8 cellular contexts compared by ENCODE assay signal in genomic region chr2:3515438-3515837, GRCh38. TPM values are rescaled to one million over a fixed set of nuclear protein-coding genes. Genes with fewer than 3 reads are reported as not detected.
DNase-seq lines count a peak whose midpoint lies in the region; ATAC-seq and TF ChIP-seq lines count a peak whose summit lies in the region.
"Not testable (repeated sequence)": the region's sequence is repeated elsewhere in the genome, so short reads cannot be mapped to it uniquely, and the experiment has no call there.

No MANE protein-coding gene starts in this region.

- not testable (repeated sequence) for H3K9me3 Mint-ChIP-seq in CD4-positive, alpha-beta T cell; activated naive CD4-positive, alpha-beta T cell treated with anti-CD3 and anti-CD28 coated beads, Interleukin-2, amount 50 U/mL, for 24 hours; stimulated activated effector memory CD8-positive, alpha-beta T cell treated with anti-CD3 and anti-CD28 coated beads, Interleukin-12 subunit alpha, Interleukin-12 subunit beta, amount 100 ng/mL, for 72 hours
- peaks cover 34% of the 10 kb centered on the region for H3K9me3 Mint-ChIP-seq in endodermal cell

- peaks cover 81% of the 10 kb centered on the region for H3K36me3 Mint-ChIP-seq in CD4-positive, alpha-beta T cell (ENCODE audit: low read depth)
- peaks cover 40% of the 10 kb centered on the region for H3K36me3 Mint-ChIP-seq in activated naive CD4-positive, alpha-beta T cell treated with anti-CD3 and anti-CD28 coated beads, Interleukin-2, amount 50 U/mL, for 24 hours
- H3K36me3 Mint-ChIP-seq in endodermal cell (ENCODE audit: low read depth), result peaks cover 68% of the 10 kb centered on the region
- H3K36me3 Mint-ChIP-seq in stimulated activated effector memory CD8-positive, alpha-beta T cell treated with anti-CD3 and anti-CD28 coated beads, Interleukin-12 subunit alpha, Interleukin-12 subunit beta, amount 100 ng/mL, for 72 hours, result peaks cover 36% of the 10 kb centered on the region

- not testable (repeated sequence) for H3K9ac ChIP-seq in endodermal cell (ENCODE audit: extremely low read depth, low read length, poor library complexity, severe bottlenecking); liver (ENCODE audit: low read depth in 1 of 2, low read length in 2 of 2)

- not testable (repeated sequence) for TF ChIP-seq RAD21 in liver (IDR thresholded peaks at IDR 0.05)

- not testable (repeated sequence) for TF ChIP-seq CTCF in CD4-positive, alpha-beta T cell (IDR thresholded peaks at IDR 0.05); HEK293 (tag by site-specific recombination; IDR thresholded peaks at IDR 0.05); endodermal cell (conservative IDR thresholded peaks at IDR 0.05); liver (IDR thresholded peaks at IDR 0.05; ENCODE audit: low read depth, low read length, missing input control)

- not testable (repeated sequence) for H3K9me3 ChIP-seq in CD4-positive, alpha-beta T cell (ENCODE audit: control insufficient read depth, low read length); HEK293 (ENCODE audit: control insufficient read depth, insufficient read depth, low read depth, low read length); liver (ENCODE audit: control insufficient read depth in 4 of 4, low read length in 3 of 4)
- peaks cover 23% of the 10 kb centered on the region for H3K9me3 ChIP-seq in endodermal cell (ENCODE audit: control insufficient read depth, low read length)

- ATAC-seq in CD4-positive, alpha-beta T cell (ENCODE audit: poor library complexity); left lobe of liver; stimulated activated effector memory CD8-positive, alpha-beta T cell treated with anti-CD3 and anti-CD28 coated beads, Interleukin-12 subunit alpha, Interleukin-12 subunit beta, amount 100 ng/mL, for 72 hours: not testable (repeated sequence)

- H3K27ac Mint-ChIP-seq in CD4-positive, alpha-beta T cell, result peak overlapping the region; percentile 6
- H3K27ac Mint-ChIP-seq in activated naive CD4-positive, alpha-beta T cell treated with anti-CD3 and anti-CD28 coated beads, Interleukin-2, amount 50 U/mL, for 24 hours, result peak overlapping the region; percentile 14
- not testable (repeated sequence) for H3K27ac Mint-ChIP-seq in endodermal cell
- peak overlapping the region; percentile 50 for H3K27ac Mint-ChIP-seq in stimulated activated effector memory CD8-positive, alpha-beta T cell treated with anti-CD3 and anti-CD28 coated beads, Interleukin-12 subunit alpha, Interleukin-12 subunit beta, amount 100 ng/mL, for 72 hours

- peaks cover 0 to 46% of the 10 kb centered on the region in 2 experiments; a peak in 1 of 3 replicates for H3K36me3 ChIP-seq in HEK293 (ENCODE audit: control insufficient read depth in 2 of 2, insufficient read depth in 1 of 2, low read length in 2 of 2)
- peaks cover 51% of the 10 kb centered on the region for H3K36me3 ChIP-seq in endodermal cell (ENCODE audit: control insufficient read depth, insufficient read depth, low read length)
- peaks cover 2 to 33% (median 26%) of the 10 kb centered on the region in 4 donors for H3K36me3 ChIP-seq in liver (ENCODE audit: control insufficient read depth in 4 of 4, insufficient read depth in 3 of 4, low read depth in 1 of 4, low read length in 3 of 4)

- intact Hi-C loops in CD4-positive, alpha-beta T cell (cut with DNase I, micrococcal nuclease), result loop anchor here in 1 of 2 experiments (10.0 kb wide), 1 partner anchor 901 kb away; no protein-coding TSS in a partner anchor

- POLR2A ChIA-PET in CD4-positive, alpha-beta T cell (lab: Charles Lee); HEK293 (lab: Yijun Ruan, JAX): not testable (repeated sequence)

- not testable (repeated sequence) for DNase-seq in CD4-positive, alpha-beta T cell; endodermal cell; stimulated activated effector memory CD8-positive, alpha-beta T cell treated with anti-CD3 and anti-CD28 coated beads, Interleukin-12 subunit alpha, Interleukin-12 subunit beta, amount 100 ng/mL, for 72 hours (ENCODE audit: low spot score in 2 of 2)
- peak; percentile 39 for DNase-seq in left lobe of liver (ENCODE audit: low spot score)
- peak; percentile 5 for DNase-seq in mesenteric fat pad (ENCODE audit: low spot score)

- H3K4me1 Mint-ChIP-seq in CD4-positive, alpha-beta T cell (ENCODE audit: low read depth), result peaks cover 43% of the 10 kb centered on the region
- peaks cover 51% of the 10 kb centered on the region for H3K4me1 Mint-ChIP-seq in activated naive CD4-positive, alpha-beta T cell treated with anti-CD3 and anti-CD28 coated beads, Interleukin-2, amount 50 U/mL, for 24 hours
- H3K4me1 Mint-ChIP-seq in endodermal cell, result peaks cover 11% of the 10 kb centered on the region
- H3K4me1 Mint-ChIP-seq in stimulated activated effector memory CD8-positive, alpha-beta T cell treated with anti-CD3 and anti-CD28 coated beads, Interleukin-12 subunit alpha, Interleukin-12 subunit beta, amount 100 ng/mL, for 72 hours, result peaks cover 14% of the 10 kb centered on the region

- H3K4me3 ChIP-seq in HEK293 (ENCODE audit: low read depth, low read length); liver (ENCODE audit: low read depth in 1 of 3, low read length in 3 of 3): not testable (repeated sequence)
- H3K4me3 ChIP-seq in endodermal cell (ENCODE audit: low read length), result peak overlapping the region; percentile 29

- 94% methylated on average over 1 of the region's 5 CpGs; no CpG with 5 or more reads in 1 of the 2 experiments for WGBS in endodermal cell (ENCODE audit: insufficient coverage in 1 of 2, insufficient read length in 1 of 2), 2 experiments
- 60% methylated on average over 5 of the region's 5 CpGs for WGBS in liver

- H3K4me1 ChIP-seq in HEK293 (ENCODE audit: control insufficient read depth, insufficient read depth, low read length); endodermal cell (ENCODE audit: control insufficient read depth, insufficient read depth, low read length): not testable (repeated sequence)
- H3K4me1 ChIP-seq in liver (ENCODE audit: control insufficient read depth in 4 of 4, insufficient read depth in 4 of 4, low read length in 3 of 4), result peaks cover 4 to 51% (median 30%) of the 10 kb centered on the region in 4 donors

- not testable (repeated sequence) for H3K27me3 ChIP-seq in CD4-positive, alpha-beta T cell (ENCODE audit: control insufficient read depth, insufficient read depth, low read length); endodermal cell (ENCODE audit: control insufficient read depth, insufficient read depth, low read length, poor library complexity, severe bottlenecking); liver (ENCODE audit: control insufficient read depth in 4 of 4, insufficient read depth in 4 of 4, low read length in 3 of 4)

- H3K4me3 Mint-ChIP-seq in CD4-positive, alpha-beta T cell; activated naive CD4-positive, alpha-beta T cell treated with anti-CD3 and anti-CD28 coated beads, Interleukin-2, amount 50 U/mL, for 24 hours; endodermal cell; stimulated activated effector memory CD8-positive, alpha-beta T cell treated with anti-CD3 and anti-CD28 coated beads, Interleukin-12 subunit alpha, Interleukin-12 subunit beta, amount 100 ng/mL, for 72 hours: not testable (repeated sequence)

- H3K27me3 Mint-ChIP-seq in CD4-positive, alpha-beta T cell; activated naive CD4-positive, alpha-beta T cell treated with anti-CD3 and anti-CD28 coated beads, Interleukin-2, amount 50 U/mL, for 24 hours; endodermal cell (ENCODE audit: insufficient read depth): not testable (repeated sequence)

- CTCF ChIA-PET in CD4-positive, alpha-beta T cell (lab: Charles Lee); HEK293 (lab: Yijun Ruan, JAX): not testable (repeated sequence)

- H3K27ac ChIP-seq in CD4-positive, alpha-beta T cell (ENCODE audit: low read depth, low read length); HEK293 (ENCODE audit: extremely low read depth, low read depth, low read length); endodermal cell (ENCODE audit: low read depth, low read length): not testable (repeated sequence)
- H3K27ac ChIP-seq in liver (ENCODE audit: low read depth in 1 of 2, low read length in 2 of 2), result peak overlapping the region; percentile 55 to 68

TF ChIP-seq in HEK293, 187 proteins besides CTCF, POLR2A, EP300 and RAD21:
- TF ChIP-seq SETDB1 (IDR thresholded peaks at IDR 0.05; ENCODE audit: insufficient read length, low read length), result peak; percentile 27

TF ChIP-seq in liver, 16 proteins besides CTCF, POLR2A, EP300 and RAD21:
- TF ChIP-seq HNF4G (IDR thresholded peaks at IDR 0.05) (peak; percentile 36), JUND (IDR thresholded peaks at IDR 0.05) (peak in 1 of 2 donors; percentile 28), NR2F2 (IDR thresholded peaks at IDR 0.05) (peak; percentile 33), HNF4A (conservative IDR thresholded peaks at IDR 0.05) (peak; percentile 80 to 85), RXRA (IDR thresholded peaks at IDR 0.05) (peak; percentile 41 to 79), SP1 (IDR thresholded peaks at IDR 0.05) (peak; percentile 44)

RNA-seq across cellular contexts. Expression of gene ADI1, which starts 3.9 kb away (rescaled TPM):
- total RNA-seq in CD4-positive, alpha-beta T cell, result 10 to 100 TPM; 28.4 to 30.2 TPM
- total RNA-seq in endodermal cell (10 to 100 TPM; 27.1 to 40.1 TPM), left lobe of liver (297 TPM), liver (100 to 1,000 TPM in 1 of 2 donors, 10 to 100 TPM in 1; 56.2 to 154 TPM), mesenteric fat pad (63.6 TPM)
- 25.3 TPM for polyA plus RNA-seq in endodermal cell (2013, experiment 1 of 2)
- polyA plus RNA-seq in endodermal cell (2013, experiment 2 of 2), result 23.9 TPM
- 100 to 1,000 TPM; 163 to 660 TPM for polyA plus RNA-seq in liver

RNA-seq across cellular contexts. Expression of gene RNASEH1, which starts 42.7 kb away (rescaled TPM):
- 10 to 100 TPM; 31.5 to 31.9 TPM for total RNA-seq in CD4-positive, alpha-beta T cell
- total RNA-seq in endodermal cell (10 to 100 TPM; 28.2 to 35.2 TPM), left lobe of liver (9.5 TPM), liver (10 to 100 TPM; 10.2 to 18.7 TPM), mesenteric fat pad (27.1 TPM)
- polyA plus RNA-seq in endodermal cell (2013, experiment 1 of 2), result 21.2 TPM
- polyA plus RNA-seq in endodermal cell (2013, experiment 2 of 2), result 20.2 TPM
- polyA plus RNA-seq in liver, result 10 to 100 TPM; 12.0 to 13.8 TPM

RNA-seq across cellular contexts. Expression of gene RPS7, which starts 59.6 kb away (rescaled TPM):
- 1,000 to 10,000 TPM; 2,016 to 2,098 TPM for total RNA-seq in CD4-positive, alpha-beta T cell
- total RNA-seq in endodermal cell (1,000 to 10,000 TPM; 1,323 to 1,693 TPM), left lobe of liver (388 TPM), liver (100 to 1,000 TPM; 523 to 852 TPM), mesenteric fat pad (1,225 TPM)
- polyA plus RNA-seq in endodermal cell (2013, experiment 1 of 2), result 1,899 TPM
- 1,806 TPM for polyA plus RNA-seq in endodermal cell (2013, experiment 2 of 2)
- polyA plus RNA-seq in liver, result 100 to 1,000 TPM; 315 to 610 TPM
